Comparison of ENCODE assay signal across 1 cellular context in the genomic region with DNA sequence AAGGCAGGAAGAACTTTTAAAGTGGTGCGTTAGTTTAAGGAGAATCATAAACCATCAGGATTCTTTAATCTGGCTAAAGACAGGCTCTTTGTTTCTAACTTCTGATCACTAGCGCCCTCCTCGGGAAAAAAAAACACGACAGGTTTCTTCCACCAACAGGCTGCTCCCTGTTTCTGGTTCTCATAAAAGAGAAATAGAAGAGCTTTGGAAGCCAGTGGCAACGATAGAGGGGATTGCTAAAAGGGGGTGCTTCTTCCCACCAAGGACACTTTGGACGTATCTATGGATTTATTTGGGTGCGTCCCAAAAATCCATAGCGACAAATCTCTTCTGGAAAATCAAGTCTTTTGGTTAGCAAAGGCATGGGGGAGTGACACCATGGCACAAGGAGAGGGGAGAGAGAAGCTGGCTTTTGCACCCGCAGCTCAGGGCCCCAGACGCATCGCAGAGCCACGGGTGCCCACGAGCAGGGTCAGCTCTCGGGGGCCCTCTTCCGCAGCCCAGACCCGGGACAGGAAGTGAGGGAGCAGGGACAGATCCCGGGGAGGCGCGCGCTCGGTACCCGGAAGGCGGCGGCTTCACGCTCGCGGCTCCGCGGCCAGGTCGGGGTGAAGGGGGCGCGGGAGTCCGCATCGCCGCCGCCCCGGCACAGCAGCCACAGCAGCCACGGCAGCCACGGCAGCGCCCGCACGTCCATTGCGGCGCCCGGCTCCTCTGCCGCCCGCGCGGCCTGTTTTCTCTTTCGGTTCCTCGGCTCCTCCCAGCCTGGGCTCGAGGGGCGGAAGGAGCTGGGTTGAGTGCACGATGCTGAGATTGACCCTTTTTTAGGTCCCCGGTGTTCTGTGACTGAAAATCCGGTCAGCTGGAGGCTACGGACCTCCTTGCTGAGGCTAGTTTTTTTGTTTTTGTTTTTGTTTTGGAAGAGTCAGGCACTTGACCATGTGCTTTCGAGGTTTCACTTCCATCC.
TF ChIP-seq lines count a peak whose summit lies in the region.

A gene with protein sequence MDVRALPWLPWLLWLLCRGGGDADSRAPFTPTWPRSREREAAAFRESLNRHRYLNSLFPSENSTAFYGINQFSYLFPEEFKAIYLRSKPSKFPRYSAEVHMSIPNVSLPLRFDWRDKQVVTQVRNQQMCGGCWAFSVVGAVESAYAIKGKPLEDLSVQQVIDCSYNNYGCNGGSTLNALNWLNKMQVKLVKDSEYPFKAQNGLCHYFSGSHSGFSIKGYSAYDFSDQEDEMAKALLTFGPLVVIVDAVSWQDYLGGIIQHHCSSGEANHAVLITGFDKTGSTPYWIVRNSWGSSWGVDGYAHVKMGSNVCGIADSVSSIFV (minus strand): TSS at position 716 of the 967 bp plus-strand sequence. CDS start 19 bp downstream, at position 697.

TF ChIP-seq in HepG2, 621 proteins besides CTCF, POLR2A, EP300 and RAD21 (continued from another document and continues in another):
- TF ChIP-seq, protein P1, sequence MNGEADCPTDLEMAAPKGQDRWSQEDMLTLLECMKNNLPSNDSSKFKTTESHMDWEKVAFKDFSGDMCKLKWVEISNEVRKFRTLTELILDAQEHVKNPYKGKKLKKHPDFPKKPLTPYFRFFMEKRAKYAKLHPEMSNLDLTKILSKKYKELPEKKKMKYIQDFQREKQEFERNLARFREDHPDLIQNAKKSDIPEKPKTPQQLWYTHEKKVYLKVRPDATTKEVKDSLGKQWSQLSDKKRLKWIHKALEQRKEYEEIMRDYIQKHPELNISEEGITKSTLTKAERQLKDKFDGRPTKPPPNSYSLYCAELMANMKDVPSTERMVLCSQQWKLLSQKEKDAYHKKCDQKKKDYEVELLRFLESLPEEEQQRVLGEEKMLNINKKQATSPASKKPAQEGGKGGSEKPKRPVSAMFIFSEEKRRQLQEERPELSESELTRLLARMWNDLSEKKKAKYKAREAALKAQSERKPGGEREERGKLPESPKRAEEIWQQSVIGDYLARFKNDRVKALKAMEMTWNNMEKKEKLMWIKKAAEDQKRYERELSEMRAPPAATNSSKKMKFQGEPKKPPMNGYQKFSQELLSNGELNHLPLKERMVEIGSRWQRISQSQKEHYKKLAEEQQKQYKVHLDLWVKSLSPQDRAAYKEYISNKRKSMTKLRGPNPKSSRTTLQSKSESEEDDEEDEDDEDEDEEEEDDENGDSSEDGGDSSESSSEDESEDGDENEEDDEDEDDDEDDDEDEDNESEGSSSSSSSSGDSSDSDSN (CRISPR knock-in tag; IDR thresholded peaks at IDR 0.05) = peak; percentile 77
- TF ChIP-seq, protein P2, sequence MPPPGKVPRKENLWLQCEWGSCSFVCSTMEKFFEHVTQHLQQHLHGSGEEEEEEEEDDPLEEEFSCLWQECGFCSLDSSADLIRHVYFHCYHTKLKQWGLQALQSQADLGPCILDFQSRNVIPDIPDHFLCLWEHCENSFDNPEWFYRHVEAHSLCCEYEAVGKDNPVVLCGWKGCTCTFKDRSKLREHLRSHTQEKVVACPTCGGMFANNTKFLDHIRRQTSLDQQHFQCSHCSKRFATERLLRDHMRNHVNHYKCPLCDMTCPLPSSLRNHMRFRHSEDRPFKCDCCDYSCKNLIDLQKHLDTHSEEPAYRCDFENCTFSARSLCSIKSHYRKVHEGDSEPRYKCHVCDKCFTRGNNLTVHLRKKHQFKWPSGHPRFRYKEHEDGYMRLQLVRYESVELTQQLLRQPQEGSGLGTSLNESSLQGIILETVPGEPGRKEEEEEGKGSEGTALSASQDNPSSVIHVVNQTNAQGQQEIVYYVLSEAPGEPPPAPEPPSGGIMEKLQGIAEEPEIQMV (CRISPR knock-in tag; IDR thresholded peaks at IDR 0.05; ENCODE audit: low read depth) = no peak
- TF ChIP-seq JDP2 (CRISPR knock-in tag; IDR thresholded peaks at IDR 0.05; ENCODE audit: borderline replicate concordance) = no peak
- TF ChIP-seq, protein P3, sequence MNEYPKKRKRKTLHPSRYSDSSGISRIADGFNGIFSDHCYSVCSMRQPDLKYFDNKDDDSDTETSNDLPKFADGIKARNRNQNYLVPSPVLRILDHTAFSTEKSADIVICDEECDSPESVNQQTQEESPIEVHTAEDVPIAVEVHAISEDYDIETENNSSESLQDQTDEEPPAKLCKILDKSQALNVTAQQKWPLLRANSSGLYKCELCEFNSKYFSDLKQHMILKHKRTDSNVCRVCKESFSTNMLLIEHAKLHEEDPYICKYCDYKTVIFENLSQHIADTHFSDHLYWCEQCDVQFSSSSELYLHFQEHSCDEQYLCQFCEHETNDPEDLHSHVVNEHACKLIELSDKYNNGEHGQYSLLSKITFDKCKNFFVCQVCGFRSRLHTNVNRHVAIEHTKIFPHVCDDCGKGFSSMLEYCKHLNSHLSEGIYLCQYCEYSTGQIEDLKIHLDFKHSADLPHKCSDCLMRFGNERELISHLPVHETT (CRISPR knock-in tag; conservative IDR thresholded peaks at IDR 0.05) = no peak
- no peak for TF ChIP-seq NCOA1 (CRISPR knock-in tag; IDR thresholded peaks at IDR 0.05)
- TF ChIP-seq ZNF367 (CRISPR knock-in tag; IDR thresholded peaks at IDR 0.05; ENCODE audit: borderline replicate concordance) = no peak
- no peak for TF ChIP-seq RFX1 (IDR thresholded peaks at IDR 0.05)
- TF ChIP-seq ZNF598 (CRISPR knock-in tag; IDR thresholded peaks at IDR 0.05; ENCODE audit: borderline replicate concordance) = no peak
- no peak for TF ChIP-seq ATRX (CRISPR knock-in tag; IDR thresholded peaks at IDR 0.05; ENCODE audit: borderline replicate concordance)
- TF ChIP-seq, protein P4, sequence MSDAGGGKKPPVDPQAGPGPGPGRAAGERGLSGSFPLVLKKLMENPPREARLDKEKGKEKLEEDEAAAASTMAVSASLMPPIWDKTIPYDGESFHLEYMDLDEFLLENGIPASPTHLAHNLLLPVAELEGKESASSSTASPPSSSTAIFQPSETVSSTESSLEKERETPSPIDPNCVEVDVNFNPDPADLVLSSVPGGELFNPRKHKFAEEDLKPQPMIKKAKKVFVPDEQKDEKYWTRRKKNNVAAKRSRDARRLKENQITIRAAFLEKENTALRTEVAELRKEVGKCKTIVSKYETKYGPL (CRISPR knock-in tag; IDR thresholded peaks at IDR 0.05) = no peak
- no peak for TF ChIP-seq ZNF629 (CRISPR knock-in tag; conservative IDR thresholded peaks at IDR 0.05)
- TF ChIP-seq ZNF746 (CRISPR knock-in tag; IDR thresholded peaks at IDR 0.05) = no peak
- TF ChIP-seq ZNF235 (CRISPR knock-in tag; IDR thresholded peaks at IDR 0.05; ENCODE audit: borderline replicate concordance) = no peak; the same call in 1 of the 2 replicates
- TF ChIP-seq, protein P5, sequence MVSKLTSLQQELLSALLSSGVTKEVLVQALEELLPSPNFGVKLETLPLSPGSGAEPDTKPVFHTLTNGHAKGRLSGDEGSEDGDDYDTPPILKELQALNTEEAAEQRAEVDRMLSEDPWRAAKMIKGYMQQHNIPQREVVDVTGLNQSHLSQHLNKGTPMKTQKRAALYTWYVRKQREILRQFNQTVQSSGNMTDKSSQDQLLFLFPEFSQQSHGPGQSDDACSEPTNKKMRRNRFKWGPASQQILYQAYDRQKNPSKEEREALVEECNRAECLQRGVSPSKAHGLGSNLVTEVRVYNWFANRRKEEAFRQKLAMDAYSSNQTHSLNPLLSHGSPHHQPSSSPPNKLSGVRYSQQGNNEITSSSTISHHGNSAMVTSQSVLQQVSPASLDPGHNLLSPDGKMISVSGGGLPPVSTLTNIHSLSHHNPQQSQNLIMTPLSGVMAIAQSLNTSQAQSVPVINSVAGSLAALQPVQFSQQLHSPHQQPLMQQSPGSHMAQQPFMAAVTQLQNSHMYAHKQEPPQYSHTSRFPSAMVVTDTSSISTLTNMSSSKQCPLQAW (CRISPR knock-in tag; IDR thresholded peaks at IDR 0.05) = no peak
- TF ChIP-seq, protein P6, sequence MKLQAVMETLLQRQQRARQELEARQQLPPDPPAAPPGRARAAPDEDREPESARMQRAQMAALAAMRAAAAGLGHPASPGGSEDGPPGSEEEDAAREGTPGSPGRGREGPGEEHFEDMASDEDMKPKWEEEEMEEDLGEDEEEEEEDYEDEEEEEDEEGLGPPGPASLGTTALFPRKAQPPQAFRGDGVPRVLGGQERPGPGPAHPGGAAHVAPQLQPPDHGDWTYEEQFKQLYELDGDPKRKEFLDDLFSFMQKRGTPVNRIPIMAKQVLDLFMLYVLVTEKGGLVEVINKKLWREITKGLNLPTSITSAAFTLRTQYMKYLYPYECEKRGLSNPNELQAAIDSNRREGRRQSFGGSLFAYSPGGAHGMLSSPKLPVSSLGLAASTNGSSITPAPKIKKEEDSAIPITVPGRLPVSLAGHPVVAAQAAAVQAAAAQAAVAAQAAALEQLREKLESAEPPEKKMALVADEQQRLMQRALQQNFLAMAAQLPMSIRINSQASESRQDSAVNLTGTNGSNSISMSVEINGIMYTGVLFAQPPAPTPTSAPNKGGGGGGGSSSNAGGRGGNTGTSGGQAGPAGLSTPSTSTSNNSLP (IDR thresholded peaks at IDR 0.05; ENCODE audit: low read depth, low read length) = no peak
- no peak for TF ChIP-seq SMAD9 (CRISPR knock-in tag; IDR thresholded peaks at IDR 0.05)
- TF ChIP-seq ZNF329 (CRISPR knock-in tag; IDR thresholded peaks at IDR 0.05; ENCODE audit: low read depth) = no peak
- TF ChIP-seq ISX (CRISPR knock-in tag; conservative IDR thresholded peaks at IDR 0.05) = no peak
- peak; percentile 76; the same call in 1 of the 2 replicates for TF ChIP-seq ZSCAN21 (CRISPR knock-in tag; IDR thresholded peaks at IDR 0.05; ENCODE audit: borderline replicate concordance)
- TF ChIP-seq, protein P7, sequence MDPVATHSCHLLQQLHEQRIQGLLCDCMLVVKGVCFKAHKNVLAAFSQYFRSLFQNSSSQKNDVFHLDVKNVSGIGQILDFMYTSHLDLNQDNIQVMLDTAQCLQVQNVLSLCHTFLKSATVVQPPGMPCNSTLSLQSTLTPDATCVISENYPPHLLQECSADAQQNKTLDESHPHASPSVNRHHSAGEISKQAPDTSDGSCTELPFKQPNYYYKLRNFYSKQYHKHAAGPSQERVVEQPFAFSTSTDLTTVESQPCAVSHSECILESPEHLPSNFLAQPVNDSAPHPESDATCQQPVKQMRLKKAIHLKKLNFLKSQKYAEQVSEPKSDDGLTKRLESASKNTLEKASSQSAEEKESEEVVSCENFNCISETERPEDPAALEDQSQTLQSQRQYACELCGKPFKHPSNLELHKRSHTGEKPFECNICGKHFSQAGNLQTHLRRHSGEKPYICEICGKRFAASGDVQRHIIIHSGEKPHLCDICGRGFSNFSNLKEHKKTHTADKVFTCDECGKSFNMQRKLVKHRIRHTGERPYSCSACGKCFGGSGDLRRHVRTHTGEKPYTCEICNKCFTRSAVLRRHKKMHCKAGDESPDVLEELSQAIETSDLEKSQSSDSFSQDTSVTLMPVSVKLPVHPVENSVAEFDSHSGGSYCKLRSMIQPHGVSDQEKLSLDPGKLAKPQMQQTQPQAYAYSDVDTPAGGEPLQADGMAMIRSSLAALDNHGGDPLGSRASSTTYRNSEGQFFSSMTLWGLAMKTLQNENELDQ (CRISPR knock-in tag; IDR thresholded peaks at IDR 0.05; ENCODE audit: borderline replicate concordance) = no peak
- no peak for TF ChIP-seq ZFP36L1 (CRISPR knock-in tag; IDR thresholded peaks at IDR 0.05)
- TF ChIP-seq ELF4 (CRISPR knock-in tag; IDR thresholded peaks at IDR 0.05; ENCODE audit: borderline replicate concordance) = no peak
- peak; percentile 59; the same call in 1 of the 2 replicates for TF ChIP-seq ZNF564 (CRISPR knock-in tag; IDR thresholded peaks at IDR 0.05)
- no peak for TF ChIP-seq FOXM1 (CRISPR knock-in tag; IDR thresholded peaks at IDR 0.05)
- TF ChIP-seq RCOR2 (CRISPR knock-in tag; IDR thresholded peaks at IDR 0.05) = no peak
- no peak for TF ChIP-seq ZNF3 (CRISPR knock-in tag; IDR thresholded peaks at IDR 0.05)
- TF ChIP-seq ZNF615 (CRISPR knock-in tag; IDR thresholded peaks at IDR 0.05; ENCODE audit: borderline replicate concordance) = no peak
- no peak for TF ChIP-seq MXI1 (IDR thresholded peaks at IDR 0.05; ENCODE audit: borderline replicate concordance, low read depth, low read length)
- no peak for TF ChIP-seq STAT5B (CRISPR knock-in tag; IDR thresholded peaks at IDR 0.05)
- TF ChIP-seq ZNF501 (CRISPR knock-in tag; IDR thresholded peaks at IDR 0.05) = 0 out of 2 replicates have a peak, but pooled peaks have one; percentile 42
- peak; percentile 76; the same call in 1 of the 2 replicates for TF ChIP-seq PRMT3 (CRISPR knock-in tag; IDR thresholded peaks at IDR 0.05; ENCODE audit: borderline replicate concordance, low read depth)
- TF ChIP-seq, protein P8, sequence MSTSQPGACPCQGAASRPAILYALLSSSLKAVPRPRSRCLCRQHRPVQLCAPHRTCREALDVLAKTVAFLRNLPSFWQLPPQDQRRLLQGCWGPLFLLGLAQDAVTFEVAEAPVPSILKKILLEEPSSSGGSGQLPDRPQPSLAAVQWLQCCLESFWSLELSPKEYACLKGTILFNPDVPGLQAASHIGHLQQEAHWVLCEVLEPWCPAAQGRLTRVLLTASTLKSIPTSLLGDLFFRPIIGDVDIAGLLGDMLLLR (CRISPR knock-in tag; IDR thresholded peaks at IDR 0.05) = no peak
- no peak for TF ChIP-seq DR1 (CRISPR knock-in tag; IDR thresholded peaks at IDR 0.05)
- no peak for TF ChIP-seq ZNF782 (CRISPR knock-in tag; IDR thresholded peaks at IDR 0.05; ENCODE audit: borderline replicate concordance)
- TF ChIP-seq HMG20B (CRISPR knock-in tag; conservative IDR thresholded peaks at IDR 0.05) = no peak
- TF ChIP-seq, protein P9, sequence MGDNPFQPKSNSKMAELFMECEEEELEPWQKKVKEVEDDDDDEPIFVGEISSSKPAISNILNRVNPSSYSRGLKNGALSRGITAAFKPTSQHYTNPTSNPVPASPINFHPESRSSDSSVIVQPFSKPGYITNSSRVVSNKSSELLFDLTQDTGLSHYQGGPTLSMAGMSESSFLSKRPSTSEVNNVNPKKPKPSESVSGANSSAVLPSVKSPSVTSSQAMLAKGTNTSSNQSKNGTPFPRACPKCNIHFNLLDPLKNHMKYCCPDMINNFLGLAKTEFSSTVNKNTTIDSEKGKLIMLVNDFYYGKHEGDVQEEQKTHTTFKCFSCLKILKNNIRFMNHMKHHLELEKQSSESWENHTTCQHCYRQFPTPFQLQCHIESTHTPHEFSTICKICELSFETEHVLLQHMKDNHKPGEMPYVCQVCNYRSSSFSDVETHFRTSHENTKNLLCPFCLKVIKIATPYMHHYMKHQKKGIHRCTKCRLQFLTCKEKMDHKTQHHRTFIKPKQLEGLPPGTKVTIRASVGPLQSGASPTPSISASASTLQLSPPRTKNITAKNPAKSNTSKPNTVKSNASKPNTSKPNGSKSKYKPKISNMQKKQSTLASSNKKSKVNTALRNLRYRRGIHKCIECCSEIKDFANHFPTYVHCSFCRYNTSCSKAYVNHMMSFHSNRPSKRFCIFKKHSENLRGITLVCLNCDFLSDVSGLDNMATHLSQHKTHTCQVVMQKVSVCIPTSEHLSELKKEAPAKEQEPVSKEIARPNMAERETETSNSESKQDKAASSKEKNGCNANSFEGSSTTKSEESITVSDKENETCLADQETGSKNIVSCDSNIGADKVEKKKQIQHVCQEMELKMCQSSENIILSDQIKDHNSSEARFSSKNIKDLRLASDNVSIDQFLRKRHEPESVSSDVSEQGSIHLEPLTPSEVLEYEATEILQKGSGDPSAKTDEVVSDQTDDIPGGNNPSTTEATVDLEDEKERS (CRISPR knock-in tag; IDR thresholded peaks at IDR 0.05) = no peak
- TF ChIP-seq NFE2L2 (IDR thresholded peaks at IDR 0.05; ENCODE audit: low read length) = no peak
